Comparison of ENCODE assay signal across 34 cellular contexts in genomic region chr10:120285408-120285807, GRCh38.
"Had no signal": no experiment of that assay in that cellular context is flagged by ENCODE, and none has a peak within 500 bp of the region (broad histone marks: within the 10 kb centered on the region; RNA-seq: fewer than 3 reads in every experiment).

No MANE protein-coding gene starts in this region.

- DNase-seq: Kasumi-1, KBM-7, KG1, MG63, MM.1S, MV-4-11, NCI-H1048, NCI-H1092, NCI-H1092 treated with DMSO at 0.1 percent for 48 hours, NCI-H1105, NCI-H1105 treated with DMSO at 0.1 percent for 48 hours, NCI-H1417, NCI-H1436, NCI-H1436 treated with DMSO at 0.1 percent for 48 hours, NCI-H146, NCI-H1694, NCI-H1694 treated with DMSO at 0.1 percent for 48 hours, NCI-H187, NCI-H187 treated with DMSO at 0.1 percent for 48 hours, NCI-H1930, NCI-H2029, NCI-H2029 treated with DMSO at 0.1 percent for 48 hours, NCI-H2081, NCI-H2081 treated with DMSO at 0.1 percent for 48 hours, NCI-H2107, NCI-H2171, NCI-H2171 treated with DMSO at 0.1 percent for 48 hours, NCI-H2227 treated with DMSO at 0.1 percent for 48 hours, NCI-H226, NCI-H345, NCI-H446, NCI-H446 treated with DMSO at 0.1 percent for 48 hours, NCI-H510A had no signal

- H3K9ac ChIP-seq: KMS-11 had no signal

- H3K36me3 ChIP-seq: MG63 had no signal

- H3K27ac ChIP-seq: KMS-11 had no signal

- H3K4me2 ChIP-seq: KMS-11 had no signal

- H3K4me3 ChIP-seq: MG63 had no signal

- H3K27me3 ChIP-seq: MG63 had no signal

- H3K9me3 ChIP-seq: MG63 had no signal
